8 cellular contexts compared by ENCODE assay signal in genomic region chr10:46557319-46558140, GRCh38. TPM values are rescaled to one million over a fixed set of nuclear protein-coding genes. Genes with fewer than 3 reads are reported as not detected.
DNase-seq lines count a peak whose midpoint lies in the region; ATAC-seq and TF ChIP-seq lines count a peak whose summit lies in the region.

No MANE protein-coding gene starts in this region.

- no peak overlapping the region for H3K23ac ChIP-seq in IMR-90 (ENCODE audit: low read depth, low read length)

- H3K79me1 ChIP-seq in IMR-90 (ENCODE audit: low read depth in 1 of 2, low read length in 2 of 2) = no peaks in the 10 kb centered on the region

- H3K27ac ChIP-seq in IMR-90 (ENCODE audit: insufficient read depth, low read length) = no peak overlapping the region

- no peak overlapping the region for H3K4me2 ChIP-seq in IMR-90 (ENCODE audit: low read depth, low read length)

- peak overlapping the region in 2 of 3 experiments; percentile 83 to 89 for H3K4me3 Mint-ChIP-seq in nephron

- H2BK120ac ChIP-seq in IMR-90 (ENCODE audit: low read depth, low read length) = no peak overlapping the region

- H3K9ac ChIP-seq in IMR-90 (ENCODE audit: low read depth, low read length) = no peak overlapping the region

- dilution Hi-C loops in IMR-90 (cut with HindIII; ENCODE audit: low sequenced_read_pairs, unreplicated experiment) = no loop called here

- H3K4me3 ChIP-seq in BE2C (ENCODE audit: low read depth, low read length) (no peak overlapping the region), IMR-90 (ENCODE audit: insufficient read depth, low read depth, low read length) (no peak overlapping the region)

- POLR2A ChIA-PET in IMR-90 (lab: Charles Lee; ENCODE audit: unreplicated experiment) = no interaction called here

- no peak for TF ChIP-seq RAD21 in IMR-90 (IDR thresholded peaks at IDR 0.05; ENCODE audit: low read length)

- 84% methylated on average over 31 of the region's 33 CpGs; no CpG with 5 or more reads in 1 of the 2 experiments for WGBS in IMR-90 (ENCODE audit: extremely low coverage in 2 of 2, insufficient read length in 1 of 2), 2 experiments

- H3K27me3 ChIP-seq in BE2C (peaks cover 11% of the 10 kb centered on the region), IMR-90 (ENCODE audit: control insufficient read depth, insufficient read depth, low read length) (peaks cover 76% of the 10 kb centered on the region)

- DNase-seq in BE2C (peak; percentile 46), IMR-90 (no peak), ecto neural progenitor cell (ENCODE audit: low spot score) (peak; percentile 62), D341Med (ENCODE audit: low spot score) (no peak), NCI-H345 treated with DMSO at 0.1 percent for 48 hours (lab: John Stamatoyannopoulos, UW; ENCODE audit: unreplicated experiment) (no peak)

- no peaks in the 10 kb centered on the region for H3K27me3 Mint-ChIP-seq in nephron (ENCODE audit: low read depth)

- intact Hi-C loops in IMR-90 (cut with micrococcal nuclease) = no loop called here

- no TSS peak for BruUV-seq in IMR-90 (replicated peaks; lab: Mats Ljungman, UMichigan)

- no peak overlapping the region for H3K18ac ChIP-seq in IMR-90 (ENCODE audit: low read depth, low read length)

- no peak overlapping the region for H3K14ac ChIP-seq in IMR-90 (replicated peaks; ENCODE audit: low read depth, low read length)

- H3K56ac ChIP-seq in IMR-90 (ENCODE audit: extremely low read depth, insufficient read depth, low read length) = no peak overlapping the region

- H3K4me1 ChIP-seq in BE2C = no peaks in the 10 kb centered on the region
- no peaks in the 10 kb centered on the region; the same call in 1 of the 2 replicates for H3K4me1 ChIP-seq in IMR-90 (ENCODE audit: control insufficient read depth, insufficient read depth, low read length)

- no peak overlapping the region for H2BK15ac ChIP-seq in IMR-90 (ENCODE audit: low read depth, low read length)

- no peak overlapping the region for H3K4ac ChIP-seq in IMR-90 (ENCODE audit: low read depth, low read length)

- no peaks in the 10 kb centered on the region for H4K20me1 ChIP-seq in IMR-90 (ENCODE audit: insufficient read depth, low read length)

- H3K36me3 ChIP-seq in BE2C = no peaks in the 10 kb centered on the region
- no peaks in the 10 kb centered on the region for H3K36me3 ChIP-seq in IMR-90 (ENCODE audit: control insufficient read depth, insufficient read depth, low read length)

- H2AK5ac ChIP-seq in IMR-90 (ENCODE audit: low read depth, low read length) = no peak overlapping the region

- ATAC-seq in IMR-90 (ENCODE audit: low read depth) = no peak
- ATAC-seq in HG02870 (IDR thresholded peaks at IDR 0.05; ENCODE audit: unreplicated experiment) = no peak
- ATAC-seq in GM19463 (IDR thresholded peaks at IDR 0.05; ENCODE audit: unreplicated experiment) = no peak

- no peaks in the 10 kb centered on the region for H3K36me3 Mint-ChIP-seq in nephron (ENCODE audit: low read depth)

- CTCF ChIA-PET in IMR-90 (lab: Yijun Ruan, JAX) = no interaction called here

- H2AK9ac ChIP-seq in IMR-90 (replicated peaks; ENCODE audit: low read depth, low read length, poor library complexity) = no peak overlapping the region

- peak overlapping the region; percentile 59 for H2AFZ ChIP-seq in IMR-90 (replicated peaks; ENCODE audit: low read length, poor library complexity)

- in situ Hi-C loops in IMR-90 (cut with MboI; ENCODE audit: low sequenced_read_pairs) = no loop called here

- TF ChIP-seq CTCF in BE2C (IDR thresholded peaks at IDR 0.05; ENCODE audit: low read depth, low read length) (no peak), IMR-90 (conservative IDR thresholded peaks at IDR 0.05; ENCODE audit: low read depth, low read length) (no peak), nephron (IDR thresholded peaks at IDR 0.05; ENCODE audit: unreplicated experiment in 3 of 3) (no peak)

- H3K4me1 Mint-ChIP-seq in nephron = no peaks in the 10 kb centered on the region

- H3K9me3 ChIP-seq in BE2C (no peaks in the 10 kb centered on the region), IMR-90 (ENCODE audit: control insufficient read depth, insufficient read depth, low read length) (no peaks in the 10 kb centered on the region)

- no peak overlapping the region for H2BK20ac ChIP-seq in IMR-90 (ENCODE audit: low read depth, low read length)

- no peaks in the 10 kb centered on the region; the same call in 1 of the 2 replicates for H3K9me1 ChIP-seq in IMR-90 (ENCODE audit: insufficient read depth, low read length)

- TF ChIP-seq POLR2A in IMR-90 (IDR thresholded peaks at IDR 0.05; ENCODE audit: low read depth, low read length) = no peak

- no peak overlapping the region for H4K91ac ChIP-seq in IMR-90 (ENCODE audit: insufficient read depth, low read depth, low read length)

- no peak overlapping the region for H2BK5ac ChIP-seq in IMR-90 (ENCODE audit: low read depth, low read length, poor library complexity, severe bottlenecking)

- H3K27ac Mint-ChIP-seq in nephron = no peak overlapping the region

- no peaks in the 10 kb centered on the region for H3K9me3 Mint-ChIP-seq in nephron

- H4K5ac ChIP-seq in IMR-90 (ENCODE audit: low read depth, low read length) = no peak overlapping the region

- H4K8ac ChIP-seq in IMR-90 (ENCODE audit: low read depth in 2 of 2, low read length in 2 of 2) = no peak overlapping the region

TF ChIP-seq in IMR-90, 13 proteins besides CTCF, POLR2A, EP300 and RAD21:
- TF ChIP-seq SMC3 (IDR thresholded peaks at IDR 0.05; ENCODE audit: low read depth, low read length) = no peak
- TF ChIP-seq BHLHE40 (IDR thresholded peaks at IDR 0.05; ENCODE audit: low read depth, low read length) = no peak
- TF ChIP-seq USF2 (IDR thresholded peaks at IDR 0.05; ENCODE audit: low read depth, low read length) = no peak
- TF ChIP-seq FOS (IDR thresholded peaks at IDR 0.05; ENCODE audit: low read depth, low read length) = no peak
- TF ChIP-seq CHD1 (IDR thresholded peaks at IDR 0.05; ENCODE audit: low read depth, low read length) = no peak
- TF ChIP-seq ELK1 (IDR thresholded peaks at IDR 0.05; ENCODE audit: borderline replicate concordance, low read depth, low read length) = no peak
- TF ChIP-seq MAFK (IDR thresholded peaks at IDR 0.05; ENCODE audit: low read depth, low read length) = no peak
- no peak for TF ChIP-seq RCOR1 (IDR thresholded peaks at IDR 0.05; ENCODE audit: insufficient replicate concordance, low read length)
- TF ChIP-seq CEBPB (IDR thresholded peaks at IDR 0.05; ENCODE audit: low read depth, low read length) = no peak
- no peak for TF ChIP-seq RFX5 (IDR thresholded peaks at IDR 0.05; ENCODE audit: low read depth, low read length)
- TF ChIP-seq NFE2L2 (IDR thresholded peaks at IDR 0.05; ENCODE audit: low read depth, low read length) = no peak
- no peak for TF ChIP-seq MAZ (IDR thresholded peaks at IDR 0.05; ENCODE audit: borderline replicate concordance, low read depth, low read length)
- no peak for TF ChIP-seq MXI1 (IDR thresholded peaks at IDR 0.05; ENCODE audit: borderline replicate concordance, low read depth, low read length)

RNA-seq across cellular contexts. Expression of gene GPRIN2, which starts 1.1 kb away (rescaled TPM):
- polyA plus RNA-seq in BE2C (2012; ENCODE audit: insufficient read depth, insufficient read length, low read depth) = not detected
- total RNA-seq in IMR-90 (2012; rRNA removed) = under 0.01 TPM in 1 of 2 replicates, not detected in the other
- polyA plus RNA-seq in IMR-90 (2012; rRNA removed) = not detected in 2 replicates
- not detected in 2 replicates for polyA plus RNA-seq in IMR-90 (2012; cell fraction: cytosol; rRNA removed)
- polyA plus RNA-seq in IMR-90 (2012; cell fraction: nucleus; rRNA removed; ENCODE audit: low replicate concordance) = 0.11 and 0.37 TPM in 2 replicates

RNA-seq across cellular contexts. Expression of gene SYT15, which starts 21.4 kb away (rescaled TPM):
- 1.4 TPM for polyA plus RNA-seq in BE2C (2012; ENCODE audit: insufficient read depth, insufficient read length, low read depth)
- total RNA-seq in IMR-90 (2012; rRNA removed) = 0.54 and 1.1 TPM in 2 replicates
- polyA plus RNA-seq in IMR-90 (2012; rRNA removed) = 0.42 and 0.68 TPM in 2 replicates
- polyA plus RNA-seq in IMR-90 (2012; cell fraction: cytosol; rRNA removed) = 0.09 and 0.25 TPM in 2 replicates
- polyA plus RNA-seq in IMR-90 (2012; cell fraction: nucleus; rRNA removed; ENCODE audit: low replicate concordance) = 0.41 and 0.94 TPM in 2 replicates

Comparison
In these comparisons a context has a peak if more than half of its experiments do, and no peak if none do; other contexts are left out.
1. DNase-seq: peak in BE2C (single experiment) and ecto neural progenitor cell (single experiment); none in IMR-90 (single experiment), D341Med (single experiment) and NCI-H345 treated with DMSO at 0.1 percent for 48 hours (single experiment).